In the genomic region with DNA sequence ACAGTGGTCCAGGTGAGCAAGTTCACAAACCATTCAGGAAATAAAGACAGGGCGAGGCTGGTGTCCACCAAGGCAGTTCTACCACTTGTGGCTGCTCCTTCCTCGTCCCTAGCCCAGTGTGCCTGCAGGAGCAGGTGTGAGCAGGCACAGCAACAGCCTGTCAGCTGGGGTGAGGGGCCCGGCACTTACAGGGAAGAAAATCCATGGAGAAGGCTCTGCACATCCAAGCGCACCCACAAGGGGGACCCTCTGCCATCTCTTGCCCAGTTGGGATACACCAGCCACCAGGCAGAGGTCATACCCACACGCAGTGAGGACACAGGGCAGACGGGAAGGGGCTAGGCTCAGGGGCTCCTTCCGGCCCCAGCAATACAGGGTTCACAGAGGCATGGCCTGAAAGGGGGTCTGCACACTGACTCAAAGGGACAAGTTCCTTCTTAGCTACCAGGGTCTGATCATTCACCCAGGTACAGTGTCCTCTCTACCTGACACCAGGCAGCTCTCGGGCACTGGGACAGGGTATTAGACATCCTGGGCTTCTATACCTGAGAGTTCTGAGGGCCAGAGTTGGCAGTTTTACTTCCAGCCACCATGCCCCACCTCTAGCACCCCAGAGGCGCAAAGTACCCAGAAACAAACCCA, we compare ENCODE assay signal across 1 cellular context.
TF ChIP-seq lines count a peak whose summit lies in the region.

No MANE protein-coding gene starts in this region.

TF ChIP-seq in A549, 52 proteins besides CTCF, POLR2A, EP300 and RAD21:
- TF ChIP-seq NR3C1 (IDR thresholded peaks at IDR 0.05) (no peak), SMC3 (IDR thresholded peaks at IDR 0.05) (peak; percentile 48; the same call in 1 of the 3 replicates), HOXB5 (CRISPR knock-in tag; IDR thresholded peaks at IDR 0.05) (no peak), ESRRA (IDR thresholded peaks at IDR 0.05; ENCODE audit: borderline replicate concordance, low read length) (0 out of 2 replicates have a peak, but pooled peaks have one; percentile 13)
